1 cellular context compared by ENCODE assay signal in the genomic region with DNA sequence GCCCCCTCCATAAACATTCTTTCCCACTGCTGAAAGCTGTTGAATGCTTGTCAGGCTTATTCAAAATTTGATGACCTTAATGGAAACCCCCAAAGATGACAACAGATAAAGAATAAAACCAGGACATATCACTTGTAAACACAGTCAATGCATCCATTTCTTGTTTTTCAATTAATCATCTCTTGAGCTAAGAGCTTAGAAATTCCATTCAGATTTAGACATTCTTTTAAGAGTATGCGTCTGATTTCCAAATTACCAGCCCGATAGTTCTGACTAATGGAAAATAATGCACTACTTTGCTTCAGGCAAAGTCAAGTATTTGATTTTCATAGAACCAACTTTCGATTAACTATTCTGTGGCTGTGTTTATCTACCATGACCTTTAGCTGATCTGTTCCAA.
TF ChIP-seq lines count a peak whose summit lies in the region.

No MANE protein-coding gene starts in this region.

TF ChIP-seq in GM23338, 12 proteins besides CTCF, POLR2A, EP300 and RAD21 (continued from another document):
- TF ChIP-seq, protein P1, sequence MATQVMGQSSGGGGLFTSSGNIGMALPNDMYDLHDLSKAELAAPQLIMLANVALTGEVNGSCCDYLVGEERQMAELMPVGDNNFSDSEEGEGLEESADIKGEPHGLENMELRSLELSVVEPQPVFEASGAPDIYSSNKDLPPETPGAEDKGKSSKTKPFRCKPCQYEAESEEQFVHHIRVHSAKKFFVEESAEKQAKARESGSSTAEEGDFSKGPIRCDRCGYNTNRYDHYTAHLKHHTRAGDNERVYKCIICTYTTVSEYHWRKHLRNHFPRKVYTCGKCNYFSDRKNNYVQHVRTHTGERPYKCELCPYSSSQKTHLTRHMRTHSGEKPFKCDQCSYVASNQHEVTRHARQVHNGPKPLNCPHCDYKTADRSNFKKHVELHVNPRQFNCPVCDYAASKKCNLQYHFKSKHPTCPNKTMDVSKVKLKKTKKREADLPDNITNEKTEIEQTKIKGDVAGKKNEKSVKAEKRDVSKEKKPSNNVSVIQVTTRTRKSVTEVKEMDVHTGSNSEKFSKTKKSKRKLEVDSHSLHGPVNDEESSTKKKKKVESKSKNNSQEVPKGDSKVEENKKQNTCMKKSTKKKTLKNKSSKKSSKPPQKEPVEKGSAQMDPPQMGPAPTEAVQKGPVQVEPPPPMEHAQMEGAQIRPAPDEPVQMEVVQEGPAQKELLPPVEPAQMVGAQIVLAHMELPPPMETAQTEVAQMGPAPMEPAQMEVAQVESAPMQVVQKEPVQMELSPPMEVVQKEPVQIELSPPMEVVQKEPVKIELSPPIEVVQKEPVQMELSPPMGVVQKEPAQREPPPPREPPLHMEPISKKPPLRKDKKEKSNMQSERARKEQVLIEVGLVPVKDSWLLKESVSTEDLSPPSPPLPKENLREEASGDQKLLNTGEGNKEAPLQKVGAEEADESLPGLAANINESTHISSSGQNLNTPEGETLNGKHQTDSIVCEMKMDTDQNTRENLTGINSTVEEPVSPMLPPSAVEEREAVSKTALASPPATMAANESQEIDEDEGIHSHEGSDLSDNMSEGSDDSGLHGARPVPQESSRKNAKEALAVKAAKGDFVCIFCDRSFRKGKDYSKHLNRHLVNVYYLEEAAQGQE (IDR thresholded peaks at IDR 0.05; ENCODE audit: unreplicated experiment) = no peak
- TF ChIP-seq JUNB (IDR thresholded peaks at IDR 0.05; ENCODE audit: unreplicated experiment) (no peak), EZH2 (IDR thresholded peaks at IDR 0.05; ENCODE audit: low read depth, unreplicated experiment) (no peak), ZNF114 (CRISPR knock-in tag; IDR thresholded peaks at IDR 0.05) (no peak), CREB1 (CRISPR knock-in tag; IDR thresholded peaks at IDR 0.05; ENCODE audit: low read depth) (no peak), POLR2AphosphoS5 (IDR thresholded peaks at IDR 0.05; ENCODE audit: low read depth) (no peak), NANOG (IDR thresholded peaks at IDR 0.05; ENCODE audit: borderline replicate concordance) (no peak)
TF ChIP-seq in GM23338: peak in this region for 0.
